ENCODE assay signal across 8 cellular contexts in genomic region chr11:66567787-66568123, GRCh38.
DNase-seq lines count a peak whose midpoint lies in the region; ATAC-seq lines count a peak whose summit lies in the region.

No MANE protein-coding gene starts in this region.

- H3K9ac ChIP-seq in mucosa of stomach (ENCODE audit: low read length): peak overlapping the region; percentile 50

- H3K4me1 Mint-ChIP-seq in stimulated activated naive CD8-positive, alpha-beta T cell treated with anti-CD3 and anti-CD28 coated beads, Interleukin-15, Interleukin-2, amounts not matched to agents 100 ng/mL and 50 ng/mL, for 24 hours (ENCODE audit: low read depth): peaks cover 3% of the 10 kb centered on the region
- peaks cover 5% of the 10 kb centered on the region for H3K4me1 Mint-ChIP-seq in central memory CD8-positive, alpha-beta T cell

- H3K4me3 Mint-ChIP-seq in stimulated activated naive CD8-positive, alpha-beta T cell treated with anti-CD3 and anti-CD28 coated beads, Interleukin-15, Interleukin-2, amounts not matched to agents 100 ng/mL and 50 ng/mL, for 24 hours: peak overlapping the region; percentile 52
- peak overlapping the region; percentile 72 for H3K4me3 Mint-ChIP-seq in central memory CD8-positive, alpha-beta T cell

- peaks cover 9% of the 10 kb centered on the region for H3K27me3 ChIP-seq in mucosa of stomach (ENCODE audit: control insufficient read depth, insufficient read depth, low read length)

- no peak overlapping the region for H3K27ac Mint-ChIP-seq in stimulated activated naive CD8-positive, alpha-beta T cell treated with anti-CD3 and anti-CD28 coated beads, Interleukin-15, Interleukin-2, amounts not matched to agents 100 ng/mL and 50 ng/mL, for 24 hours
- no peak overlapping the region for H3K27ac Mint-ChIP-seq in central memory CD8-positive, alpha-beta T cell (ENCODE audit: low read depth)

- peaks cover 3% of the 10 kb centered on the region for H3K27me3 Mint-ChIP-seq in stimulated activated naive CD8-positive, alpha-beta T cell treated with anti-CD3 and anti-CD28 coated beads, Interleukin-15, Interleukin-2, amounts not matched to agents 100 ng/mL and 50 ng/mL, for 24 hours
- H3K27me3 Mint-ChIP-seq in central memory CD8-positive, alpha-beta T cell: peaks cover 9% of the 10 kb centered on the region

- no peaks in the 10 kb centered on the region for H3K9me3 Mint-ChIP-seq in stimulated activated naive CD8-positive, alpha-beta T cell treated with anti-CD3 and anti-CD28 coated beads, Interleukin-15, Interleukin-2, amounts not matched to agents 100 ng/mL and 50 ng/mL, for 24 hours
- no peaks in the 10 kb centered on the region for H3K9me3 Mint-ChIP-seq in central memory CD8-positive, alpha-beta T cell

- DNase-seq in stimulated activated naive CD8-positive, alpha-beta T cell treated with anti-CD3 and anti-CD28 coated beads, Interleukin-15, Interleukin-2, amounts not matched to agents 100 U/mL and 50 U/mL, for 24 hours: no peak
- no peak for DNase-seq in central memory CD8-positive, alpha-beta T cell (ENCODE audit: low spot score in 2 of 2)
- DNase-seq in MV-4-11 (lab: John Stamatoyannopoulos, UW) (no peak), NCI-H526 (lab: John Stamatoyannopoulos, UW) (no peak), NCI-H345 treated with DMSO at 0.1 percent for 48 hours (lab: John Stamatoyannopoulos, UW; ENCODE audit: unreplicated experiment) (no peak)

- no peak overlapping the region for H3K4me3 ChIP-seq in mucosa of stomach (ENCODE audit: low read length)

- no peaks in the 10 kb centered on the region for H3K9me3 ChIP-seq in mucosa of stomach (ENCODE audit: control insufficient read depth, low read length)

- H3K36me3 Mint-ChIP-seq in stimulated activated naive CD8-positive, alpha-beta T cell treated with anti-CD3 and anti-CD28 coated beads, Interleukin-15, Interleukin-2, amounts not matched to agents 100 ng/mL and 50 ng/mL, for 24 hours (ENCODE audit: low read depth): no peaks in the 10 kb centered on the region
- H3K36me3 Mint-ChIP-seq in central memory CD8-positive, alpha-beta T cell (ENCODE audit: insufficient read depth): no peaks in the 10 kb centered on the region

- peaks cover 8% of the 10 kb centered on the region for H3K4me1 ChIP-seq in mucosa of stomach (ENCODE audit: control insufficient read depth, insufficient read depth, low read length)

- no peak for ATAC-seq in stimulated activated naive CD8-positive, alpha-beta T cell treated with anti-CD3 and anti-CD28 coated beads, Interleukin-15, Interleukin-2, amounts not matched to agents 100 U/mL and 50 U/mL, for 24 hours
- ATAC-seq in central memory CD8-positive, alpha-beta T cell (replicated peaks; ENCODE audit: extremely low read depth, poor library complexity, severe bottlenecking): no peak
- no peak for ATAC-seq in GM18511 (IDR thresholded peaks at IDR 0.05; ENCODE audit: unreplicated experiment)

- no peaks in the 10 kb centered on the region for H3K36me3 ChIP-seq in mucosa of stomach (ENCODE audit: control insufficient read depth, insufficient read depth, low read length)
